Comparison of ENCODE assay signal across 16 cellular contexts in genomic region chr5:89513299-89514044, GRCh38.
"Had no signal": no experiment of that assay in that cellular context is flagged by ENCODE, and none has a peak within 500 bp of the region (broad histone marks: within the 10 kb centered on the region; RNA-seq: fewer than 3 reads in every experiment).

No MANE protein-coding gene starts in this region.

- H3K4me1 Mint-ChIP-seq: nephron had no signal

- H3K27ac Mint-ChIP-seq: nephron, type B pancreatic cell had no signal

- H3K4me1 ChIP-seq: heart left ventricle, psoas muscle, right atrium auricular region, sigmoid colon, uterus had no signal

- ATAC-seq: heart left ventricle, left colon, psoas muscle had no signal

- H3K27me3 ChIP-seq: dorsolateral prefrontal cortex, heart left ventricle, right atrium auricular region, sigmoid colon, uterus had no signal

- H3K27ac ChIP-seq: dorsolateral prefrontal cortex, heart left ventricle, psoas muscle, right atrium auricular region, sigmoid colon, uterus had no signal

- H3K4me3 Mint-ChIP-seq: nephron, type B pancreatic cell had no signal

- DNase-seq: cortex of kidney; dorsolateral prefrontal cortex; effector CD8-positive, alpha-beta T cell; heart left ventricle; hippocampal formation; left colon; naive B cell; psoas muscle; sigmoid colon; small intestine; stimulated activated CD4-positive, alpha-beta T cell treated with anti-CD3 and anti-CD28 coated beads, Interleukin-2, amount 100 ng/mL, for 48 hours; stimulated activated naive CD4-positive, alpha-beta T cell treated with Interleukin-2 at 50 U/mL for 16 hours; uterus had no signal

- H3K9me3 Mint-ChIP-seq: nephron had no signal

- H3K27me3 Mint-ChIP-seq: naive B cell, type B pancreatic cell had no signal

- H3K36me3 ChIP-seq: heart left ventricle, right atrium auricular region, sigmoid colon, uterus had no signal

- H3K4me3 ChIP-seq: dorsolateral prefrontal cortex, heart left ventricle, psoas muscle, right atrium auricular region, sigmoid colon, uterus had no signal

- H3K36me3 Mint-ChIP-seq: naive B cell, type B pancreatic cell had no signal
